Comparison of ENCODE assay signal across 16 cellular contexts in the genomic region with DNA sequence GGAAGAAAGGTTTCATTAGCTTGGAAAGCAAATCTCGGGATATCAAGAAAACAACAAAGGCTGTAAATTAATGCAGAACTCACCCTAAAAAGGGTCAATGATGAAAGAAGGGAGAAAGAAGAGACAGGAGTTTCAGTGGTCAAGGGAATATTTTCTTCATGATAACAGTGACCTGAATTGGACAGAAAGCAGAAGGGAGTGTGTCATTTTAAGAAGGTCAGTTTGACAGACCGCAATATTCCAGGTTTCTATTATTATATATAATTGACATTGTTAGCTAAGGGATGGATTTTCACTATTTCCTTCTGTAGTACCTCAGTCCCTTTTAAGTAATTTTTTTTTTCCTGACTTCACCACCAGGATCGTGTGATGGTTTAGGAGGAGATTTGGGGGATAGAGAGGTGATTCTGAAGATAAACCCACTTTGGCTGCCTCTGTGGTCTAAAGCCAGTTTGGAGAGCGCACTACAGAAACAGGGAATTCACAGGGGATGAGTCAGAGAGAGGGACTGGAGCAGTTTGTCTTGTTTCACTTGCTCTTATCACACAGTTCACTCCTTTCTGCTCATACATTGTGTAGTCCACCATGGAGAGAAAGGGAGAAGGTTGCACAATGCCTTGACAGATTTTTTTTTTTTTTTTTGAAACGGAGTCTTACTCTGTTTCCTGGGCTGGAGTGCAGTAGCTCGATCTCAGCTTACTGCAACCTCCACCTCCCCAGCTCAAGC.
DNase-seq lines count a peak whose midpoint lies in the region; ATAC-seq, FAIRE-seq and TF ChIP-seq lines count a peak whose summit lies in the region.
"Had no signal": no experiment of that assay in that cellular context is flagged by ENCODE, and none has a peak within 500 bp of the region (broad histone marks: within the 10 kb centered on the region; RNA-seq: fewer than 3 reads in every experiment).

No MANE protein-coding gene starts in this region.

- H3K4me3 ChIP-seq in smooth muscle cell = no peak overlapping the region
- H3K4me3 ChIP-seq: HAP-1, prostate gland, stomach had no signal

- peak overlapping the region; percentile 60 for H3K4me2 ChIP-seq in smooth muscle cell

- peaks cover 14% of the 10 kb centered on the region for H4K20me1 ChIP-seq in smooth muscle cell (ENCODE audit: low read depth)

- H3K79me2 ChIP-seq in smooth muscle cell (ENCODE audit: low read depth) = no peaks in the 10 kb centered on the region

- H3K4me1 ChIP-seq in smooth muscle cell (ENCODE audit: low read depth) = peaks cover 7% of the 10 kb centered on the region
- H3K4me1 ChIP-seq: prostate gland had no signal

- 26% methylated on average over 6 of the region's 6 CpGs for WGBS in smooth muscle cell (ENCODE audit: low lambda C conversion rate)

- ATAC-seq in activated CD8-positive, alpha-beta T cell treated with anti-CD3 and anti-CD28 coated beads for 36 hours = no peak

- H3K27me3 ChIP-seq in smooth muscle cell (ENCODE audit: low read depth) = peaks cover 37% of the 10 kb centered on the region
- H3K27me3 ChIP-seq: stomach had no signal

- DNase-seq in HTR-8/SVneo (ENCODE audit: insufficient read length, low spot score) (peak; percentile 38), iPS-NIHi7 (ENCODE audit: extremely low spot score) (peak; percentile 22), smooth muscle cell (lab: John Stamatoyannopoulos, UW; ENCODE audit: unreplicated experiment) (no peak), GM12892 (ENCODE audit: insufficient read length) (no peak), NCI-H2171 treated with DMSO at 0.1 percent for 48 hours (lab: John Stamatoyannopoulos, UW) (no peak), nucleus accumbens (lab: John Stamatoyannopoulos, UW) (no peak)
- DNase-seq in activated CD8-positive, alpha-beta T cell treated with anti-CD3 and anti-CD28 coated beads for 36 hours = no peak
- DNase-seq: activated CD4-positive, alpha-beta T cell treated with anti-CD3 and anti-CD28 coated beads for 1 hour; NCI-H146; NK-92 treated with Interleukin-12 subunit alpha and Interleukin-12 subunit beta, amount 100 ng/mL, for 24 hours; stomach had no signal

- H3K9me3 ChIP-seq in smooth muscle cell (replicated peaks; ENCODE audit: low read depth) = no peaks in the 10 kb centered on the region
- H3K9me3 ChIP-seq: HAP-1, prostate gland, stomach had no signal

- no peaks in the 10 kb centered on the region for H3K36me3 Mint-ChIP-seq in brain
- no peaks in the 10 kb centered on the region for H3K36me3 Mint-ChIP-seq in activated CD8-positive, alpha-beta T cell treated with anti-CD3 and anti-CD28 coated beads for 36 hours (ENCODE audit: low read depth)

- peaks cover 77% of the 10 kb centered on the region for H3K4me1 Mint-ChIP-seq in brain
- H3K4me1 Mint-ChIP-seq in activated CD8-positive, alpha-beta T cell treated with anti-CD3 and anti-CD28 coated beads for 36 hours (ENCODE audit: low read depth) = no peaks in the 10 kb centered on the region
- H3K4me1 Mint-ChIP-seq: central memory CD8-positive, alpha-beta T cell had no signal

- no peak for TF ChIP-seq POLR2A in GM12892 (IDR thresholded peaks at IDR 0.05; ENCODE audit: low read depth, low read length)

- intact Hi-C loops in activated CD8-positive, alpha-beta T cell treated with anti-CD3 and anti-CD28 coated beads for 36 hours (cut with micrococcal nuclease) = no loop called here

- no peak overlapping the region for H3K9ac ChIP-seq in smooth muscle cell (ENCODE audit: low read depth)

- no peak overlapping the region for H2AFZ ChIP-seq in smooth muscle cell (ENCODE audit: low read depth)

- H3K9me3 Mint-ChIP-seq in brain = no peaks in the 10 kb centered on the region
- H3K9me3 Mint-ChIP-seq in activated CD8-positive, alpha-beta T cell treated with anti-CD3 and anti-CD28 coated beads for 36 hours = no peaks in the 10 kb centered on the region
- H3K9me3 Mint-ChIP-seq: central memory CD8-positive, alpha-beta T cell had no signal

- FAIRE-seq in HTR-8/SVneo (lab: Jason Lieb, UNC) (no peak), GM12892 (lab: Jason Lieb, UNC) (no peak)
- FAIRE-seq: frontal cortex had no signal

- CTCF ChIA-PET in activated CD8-positive, alpha-beta T cell treated with anti-CD3 and anti-CD28 coated beads for 36 hours (lab: Charles Lee) = interaction anchor here (0.6 kb wide), 1 partner anchor 205 kb away, joined by 3 read pairs; no protein-coding TSS in a partner anchor

- TF ChIP-seq CTCF in brain (conservative IDR thresholded peaks at IDR 0.05) = no peak
- TF ChIP-seq CTCF in smooth muscle cell (IDR thresholded peaks at IDR 0.05; ENCODE audit: borderline replicate concordance, insufficient read depth, poor library complexity, severe bottlenecking) = no peak
- no peak for TF ChIP-seq CTCF in activated CD8-positive, alpha-beta T cell treated with anti-CD3 and anti-CD28 coated beads for 36 hours (IDR thresholded peaks at IDR 0.05)

- H3K4me3 Mint-ChIP-seq in brain = peak overlapping the region in 3 of 5 experiments; percentile 2 to 22 (median 8)
- H3K4me3 Mint-ChIP-seq in activated CD8-positive, alpha-beta T cell treated with anti-CD3 and anti-CD28 coated beads for 36 hours = no peak overlapping the region
- H3K4me3 Mint-ChIP-seq: central memory CD8-positive, alpha-beta T cell had no signal

- peak overlapping the region in 4 of 5 experiments; percentile 4 to 16 (median 5) for H3K27ac Mint-ChIP-seq in brain
- no peak overlapping the region for H3K27ac Mint-ChIP-seq in activated CD8-positive, alpha-beta T cell treated with anti-CD3 and anti-CD28 coated beads for 36 hours

- H3K27ac ChIP-seq in smooth muscle cell (ENCODE audit: low read depth) = peak overlapping the region; percentile 35
- H3K27ac ChIP-seq: prostate gland had no signal

- POLR2A ChIA-PET in activated CD8-positive, alpha-beta T cell treated with anti-CD3 and anti-CD28 coated beads for 36 hours (lab: Charles Lee) = no interaction called here

- no peaks in the 10 kb centered on the region for H3K36me3 ChIP-seq in smooth muscle cell (ENCODE audit: low read depth)
- H3K36me3 ChIP-seq: HAP-1, prostate gland, stomach had no signal

- H3F3A ChIP-seq in smooth muscle cell (ENCODE audit: low read depth) = peaks cover 7% of the 10 kb centered on the region

- peaks cover 2% of the 10 kb centered on the region for H3K27me3 Mint-ChIP-seq in brain
- peaks cover 8% of the 10 kb centered on the region for H3K27me3 Mint-ChIP-seq in activated CD8-positive, alpha-beta T cell treated with anti-CD3 and anti-CD28 coated beads for 36 hours

Comparison
In these comparisons a context has a peak if more than half of its experiments do, and no peak if none do; other contexts are left out.
1. DNase-seq: peak in HTR-8/SVneo (single experiment) and iPS-NIHi7 (single experiment); none in smooth muscle cell (single experiment), GM12892 (single experiment), NCI-H2171 treated with DMSO at 0.1 percent for 48 hours (single experiment), nucleus accumbens (0 of 56) and activated CD8-positive, alpha-beta T cell treated with anti-CD3 and anti-CD28 coated beads for 36 hours (single experiment).